In the genomic region with DNA sequence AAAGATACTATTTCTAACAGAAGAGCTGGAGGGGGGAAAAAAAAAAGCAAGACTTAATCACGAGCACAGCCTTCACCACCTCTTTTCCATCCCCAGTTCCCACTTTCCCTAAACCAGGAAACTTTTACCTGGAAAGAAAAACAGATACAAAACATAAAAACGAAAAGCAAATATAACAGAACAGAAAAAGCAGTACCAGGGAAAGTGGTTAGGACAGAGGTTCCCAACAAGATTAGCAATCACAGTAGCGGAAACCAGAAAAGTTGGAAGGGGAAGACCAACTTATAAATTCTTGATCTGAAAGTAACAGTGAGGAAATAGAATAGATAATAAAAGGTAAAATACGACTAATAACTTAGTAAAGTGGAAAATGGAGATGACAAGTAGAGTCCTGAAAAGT, we compare ENCODE assay signal across 8 cellular contexts. TPM values are rescaled to one million over a fixed set of nuclear protein-coding genes. Genes with fewer than 3 reads are reported as not detected.
DNase-seq lines count a peak whose midpoint lies in the region; ATAC-seq and TF ChIP-seq lines count a peak whose summit lies in the region.

No MANE protein-coding gene starts in this region.

- H3K36me3 ChIP-seq in iPS-18a (ENCODE audit: control insufficient read depth, low read depth, low read length): peaks cover 46% of the 10 kb centered on the region

- H3K27me3 Mint-ChIP-seq in HFFc6 (ENCODE audit: insufficient read depth): peaks cover 4% of the 10 kb centered on the region
- no peaks in the 10 kb centered on the region for H3K27me3 Mint-ChIP-seq in activated T-helper 17 cell treated with anti-CD3 and anti-CD28 coated beads, Interleukin-2, amount 50 U/mL, for 72 hours

- H3K4me3 Mint-ChIP-seq in HFFc6: peak overlapping the region; percentile 88
- peak overlapping the region; percentile 99 for H3K4me3 Mint-ChIP-seq in activated T-helper 17 cell treated with anti-CD3 and anti-CD28 coated beads, Interleukin-2, amount 50 U/mL, for 72 hours
- H3K4me3 Mint-ChIP-seq in stimulated activated effector memory CD8-positive, alpha-beta T cell treated with anti-CD3 and anti-CD28 coated beads, Interleukin-12 subunit alpha, Interleukin-12 subunit beta, amount 100 ng/mL, for 72 hours: peak overlapping the region; percentile 98

- ATAC-seq in activated T-helper 17 cell treated with anti-CD3 and anti-CD28 coated beads, Interleukin-2, amount 50 U/mL, for 72 hours (replicated peaks): no peak
- no peak for ATAC-seq in stimulated activated effector memory CD8-positive, alpha-beta T cell treated with anti-CD3 and anti-CD28 coated beads, Interleukin-12 subunit alpha, Interleukin-12 subunit beta, amount 100 ng/mL, for 72 hours
- ATAC-seq in GM19324 (IDR thresholded peaks at IDR 0.05; ENCODE audit: low FRiP score, unreplicated experiment): no peak

- peaks cover 38% of the 10 kb centered on the region for H3K4me1 Mint-ChIP-seq in HFFc6 (ENCODE audit: low read depth)
- H3K4me1 Mint-ChIP-seq in activated T-helper 17 cell treated with anti-CD3 and anti-CD28 coated beads, Interleukin-2, amount 50 U/mL, for 72 hours: peaks cover 34% of the 10 kb centered on the region
- H3K4me1 Mint-ChIP-seq in stimulated activated effector memory CD8-positive, alpha-beta T cell treated with anti-CD3 and anti-CD28 coated beads, Interleukin-12 subunit alpha, Interleukin-12 subunit beta, amount 100 ng/mL, for 72 hours: peaks cover 55% of the 10 kb centered on the region

- peak overlapping the region; percentile 98 for H3K27ac Mint-ChIP-seq in HFFc6
- H3K27ac Mint-ChIP-seq in activated T-helper 17 cell treated with anti-CD3 and anti-CD28 coated beads, Interleukin-2, amount 50 U/mL, for 72 hours: peak overlapping the region; percentile 98
- H3K27ac Mint-ChIP-seq in stimulated activated effector memory CD8-positive, alpha-beta T cell treated with anti-CD3 and anti-CD28 coated beads, Interleukin-12 subunit alpha, Interleukin-12 subunit beta, amount 100 ng/mL, for 72 hours: peak overlapping the region; percentile 96

- H3K9me3 Mint-ChIP-seq in HFFc6: no peaks in the 10 kb centered on the region
- H3K9me3 Mint-ChIP-seq in activated T-helper 17 cell treated with anti-CD3 and anti-CD28 coated beads, Interleukin-2, amount 50 U/mL, for 72 hours: no peaks in the 10 kb centered on the region
- no peaks in the 10 kb centered on the region for H3K9me3 Mint-ChIP-seq in stimulated activated effector memory CD8-positive, alpha-beta T cell treated with anti-CD3 and anti-CD28 coated beads, Interleukin-12 subunit alpha, Interleukin-12 subunit beta, amount 100 ng/mL, for 72 hours

- peak overlapping the region; percentile 87 for H3K4me3 ChIP-seq in iPS-18a (ENCODE audit: low read length)

- H3K36me3 Mint-ChIP-seq in HFFc6 (ENCODE audit: low read depth): peaks cover 47% of the 10 kb centered on the region
- peaks cover 68% of the 10 kb centered on the region for H3K36me3 Mint-ChIP-seq in activated T-helper 17 cell treated with anti-CD3 and anti-CD28 coated beads, Interleukin-2, amount 50 U/mL, for 72 hours (ENCODE audit: low read depth)
- peaks cover 69% of the 10 kb centered on the region for H3K36me3 Mint-ChIP-seq in stimulated activated effector memory CD8-positive, alpha-beta T cell treated with anti-CD3 and anti-CD28 coated beads, Interleukin-12 subunit alpha, Interleukin-12 subunit beta, amount 100 ng/mL, for 72 hours

- peak overlapping the region; percentile 98 for H3K9ac ChIP-seq in iPS-18a (ENCODE audit: low read length)

- no peaks in the 10 kb centered on the region for H3K9me3 ChIP-seq in iPS-18a (ENCODE audit: control insufficient read depth, low read depth, low read length)

- no peaks in the 10 kb centered on the region for H3K27me3 ChIP-seq in iPS-18a (ENCODE audit: control insufficient read depth, insufficient read depth, low read length)

- DNase-seq in HFFc6 (no peak), ecto neural progenitor cell (ENCODE audit: low spot score) (no peak), HCEC 1CT (no peak), NCI-H2171 (lab: John Stamatoyannopoulos, UW) (no peak)
- DNase-seq in stimulated activated effector memory CD8-positive, alpha-beta T cell treated with anti-CD3 and anti-CD28 coated beads, Interleukin-12 subunit alpha, Interleukin-12 subunit beta, amount 100 ng/mL, for 72 hours (ENCODE audit: low spot score in 2 of 2): no peak

- peaks cover 13% of the 10 kb centered on the region for H3K4me1 ChIP-seq in iPS-18a (ENCODE audit: control insufficient read depth, low read depth, low read length)

- no peak for TF ChIP-seq CTCF in HFFc6 (IDR thresholded peaks at IDR 0.05)

- no peak overlapping the region for H3K27ac ChIP-seq in iPS-18a (ENCODE audit: low read length)

RNA-seq across cellular contexts. Expression of gene DDX39B, which starts 1.2 kb away (rescaled TPM):
- total RNA-seq in HFFc6 (2021; fragmentation: NEBNext Ultra II Directional; extraction: Animal tissue kit (Norgen Biotek cat#: 25700)): 100 to 1,000 TPM; 312 to 380 (median 358) TPM
- 100 to 1,000 TPM; 558 to 568 TPM for total RNA-seq in activated T-helper 17 cell treated with anti-CD3 and anti-CD28 coated beads, Interleukin-2, amount 50 U/mL, for 72 hours

RNA-seq across cellular contexts. Expression of gene ATP6V1G2, which starts 5.8 kb away (rescaled TPM):
- total RNA-seq in HFFc6 (2021; fragmentation: NEBNext Ultra II Directional; extraction: Animal tissue kit (Norgen Biotek cat#: 25700)): 1 to 10 TPM; 2.9 to 4.1 (median 3.2) TPM
- total RNA-seq in activated T-helper 17 cell treated with anti-CD3 and anti-CD28 coated beads, Interleukin-2, amount 50 U/mL, for 72 hours: 1 to 10 TPM; 2.1 to 2.4 TPM

RNA-seq across cellular contexts. Expression of gene NFKBIL1, which starts 6.8 kb away (rescaled TPM):
- 10 to 100 TPM; 11.8 to 15.9 (median 13.6) TPM for total RNA-seq in HFFc6 (2021; fragmentation: NEBNext Ultra II Directional; extraction: Animal tissue kit (Norgen Biotek cat#: 25700))
- total RNA-seq in activated T-helper 17 cell treated with anti-CD3 and anti-CD28 coated beads, Interleukin-2, amount 50 U/mL, for 72 hours: 10 to 100 TPM; 14.1 to 29.8 TPM

RNA-seq across cellular contexts. Expression of gene MCCD1, which starts 11.9 kb away (rescaled TPM):
- not detected for total RNA-seq in HFFc6 (2021; fragmentation: NEBNext Ultra II Directional; extraction: Animal tissue kit (Norgen Biotek cat#: 25700))
- total RNA-seq in activated T-helper 17 cell treated with anti-CD3 and anti-CD28 coated beads, Interleukin-2, amount 50 U/mL, for 72 hours: not detected

RNA-seq across cellular contexts. Expression of gene LTA, which starts 31.4 kb away (rescaled TPM):
- not detected for total RNA-seq in HFFc6 (2021; fragmentation: NEBNext Ultra II Directional; extraction: Animal tissue kit (Norgen Biotek cat#: 25700))
- 100 to 1,000 TPM; 163 to 567 TPM for total RNA-seq in activated T-helper 17 cell treated with anti-CD3 and anti-CD28 coated beads, Interleukin-2, amount 50 U/mL, for 72 hours
